In the genomic region with DNA sequence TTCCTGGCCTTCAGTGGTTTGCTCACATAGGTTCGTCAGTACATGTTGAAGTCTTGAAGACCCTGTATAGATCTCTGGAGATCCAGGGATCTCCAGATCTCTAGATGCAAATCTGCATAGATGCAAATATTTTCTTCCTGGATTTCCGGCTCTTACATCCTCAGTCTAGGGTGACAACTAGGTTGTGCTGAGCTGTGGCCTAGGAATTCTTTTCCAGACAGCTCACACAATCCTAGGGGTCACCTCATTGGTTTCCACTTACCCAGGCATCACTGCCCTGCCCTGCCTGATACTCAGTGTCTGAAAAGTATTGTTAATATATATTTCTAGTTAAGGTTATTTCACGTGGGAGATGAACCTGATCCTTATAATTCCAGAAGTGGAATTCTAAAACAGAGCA, we compare ENCODE assay signal across 18 cellular contexts.
"Had no signal": no experiment of that assay in that cellular context is flagged by ENCODE, and none has a peak within 500 bp of the region (broad histone marks: within the 10 kb centered on the region; RNA-seq: fewer than 3 reads in every experiment).

No MANE protein-coding gene starts in this region.

- H3K4me3 Mint-ChIP-seq: activated T-helper 17 cell treated with anti-CD3 and anti-CD28 coated beads, Interleukin-2, amount 50 U/mL, for 72 hours; mesothelial cell of epicardium; neural crest cell had no signal

- H3K27ac Mint-ChIP-seq: activated T-helper 17 cell treated with anti-CD3 and anti-CD28 coated beads, Interleukin-2, amount 50 U/mL, for 72 hours; mesothelial cell of epicardium had no signal

- H3K27me3 ChIP-seq: ascending aorta, tibial artery had no signal

- H3K27ac ChIP-seq: ascending aorta, psoas muscle, tibial artery, VCaP had no signal

- FAIRE-seq: urothelium cell line had no signal

- H3K27me3 Mint-ChIP-seq: activated T-helper 17 cell treated with anti-CD3 and anti-CD28 coated beads, Interleukin-2, amount 50 U/mL, for 72 hours had no signal

- H3K9me3 ChIP-seq: ascending aorta, psoas muscle, tibial artery had no signal

- H3K4me3 ChIP-seq: ascending aorta, psoas muscle, tibial artery had no signal

- ATAC-seq: activated T-helper 17 cell treated with anti-CD3 and anti-CD28 coated beads, Interleukin-2, amount 50 U/mL, for 72 hours; esophagus mucosa; psoas muscle; sciatic nerve had no signal

- H3K4me1 Mint-ChIP-seq: activated T-helper 17 cell treated with anti-CD3 and anti-CD28 coated beads, Interleukin-2, amount 50 U/mL, for 72 hours; mesothelial cell of epicardium; neural crest cell had no signal

- H3K4me1 ChIP-seq: ascending aorta, psoas muscle, tibial artery had no signal

- H3K9me3 Mint-ChIP-seq: activated T-helper 17 cell treated with anti-CD3 and anti-CD28 coated beads, Interleukin-2, amount 50 U/mL, for 72 hours; mesothelial cell of epicardium; neural crest cell had no signal

- DNase-seq: activated CD4-positive, alpha-beta T cell treated with anti-CD3 and anti-CD28 coated beads for 1 hour; activated CD4-positive, alpha-beta T cell treated with anti-CD3 and anti-CD28 coated beads, Interleukin-2, amount 50 U/mL, for 4 hours; activated naive CD4-positive, alpha-beta T cell treated with Interleukin-2 at 50 U/mL for 16 hours; hippocampal formation; kidney glomerular epithelial cell; psoas muscle; stimulated activated CD4-positive, alpha-beta T cell treated with anti-CD3 and anti-CD28 coated beads, Interleukin-2, amount 100 ng/mL, for 24 hours; T-helper 1 cell; T1000; tibial artery had no signal
